In the genomic region with DNA sequence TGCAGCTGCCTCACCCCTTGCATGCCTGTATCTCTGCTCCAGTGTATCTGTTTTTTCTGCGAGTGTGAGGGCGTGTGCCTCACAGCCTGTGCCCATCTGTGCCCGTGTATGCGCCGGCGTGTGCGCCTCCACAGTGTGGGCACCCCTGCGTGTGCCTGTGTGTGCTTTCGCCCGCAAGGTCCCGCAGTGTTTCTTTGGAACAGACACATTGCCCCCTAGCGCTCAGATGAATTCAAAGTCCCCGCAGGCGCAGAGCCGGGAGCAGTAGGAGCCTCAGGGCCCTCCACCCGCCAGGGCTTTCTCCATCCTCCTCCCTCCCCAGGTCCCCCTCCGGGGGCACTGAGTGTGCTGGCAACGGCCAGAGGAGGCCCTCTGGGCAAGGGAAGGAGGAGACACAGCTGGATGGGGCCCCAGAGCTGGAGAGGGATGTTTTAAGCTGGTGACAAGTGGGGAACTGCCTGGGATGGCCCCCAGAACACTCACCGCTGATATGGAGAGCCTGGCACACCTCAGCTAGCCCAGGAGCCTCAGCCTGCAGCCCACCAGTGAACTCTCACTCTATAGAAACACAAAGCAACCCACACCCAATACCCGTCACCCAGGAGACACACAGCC, we compare ENCODE assay signal across 8 cellular contexts. TPM values are rescaled to one million over a fixed set of nuclear protein-coding genes. Genes with fewer than 3 reads are reported as not detected.
DNase-seq lines count a peak whose midpoint lies in the region; ATAC-seq and TF ChIP-seq lines count a peak whose summit lies in the region.

No MANE protein-coding gene starts in this region.

- ATAC-seq in HG02981 (IDR thresholded peaks at IDR 0.05; ENCODE audit: unreplicated experiment) = no peak

- H3K9ac ChIP-seq in Karpas-422 (ENCODE audit: low read length) (no peak overlapping the region), iPS-20b (ENCODE audit: low read depth, low read length) (no peak overlapping the region)

- no peak overlapping the region for H2AFZ ChIP-seq in Karpas-422 (ENCODE audit: low read length)

- H3K4me2 ChIP-seq in DOHH2 (ENCODE audit: low read length) (no peak overlapping the region), Karpas-422 (ENCODE audit: low read depth, low read length, poor library complexity, severe bottlenecking) (no peak overlapping the region)

- H3K27ac ChIP-seq in DOHH2 (ENCODE audit: low read depth, low read length) (no peak overlapping the region), Karpas-422 (ENCODE audit: low read length) (no peak overlapping the region), iPS-20b (ENCODE audit: low read length) (no peak overlapping the region)

- H3F3A ChIP-seq in DOHH2 (ENCODE audit: control insufficient read depth, insufficient read depth) = no peaks in the 10 kb centered on the region

- H3K9me3 ChIP-seq in DOHH2 (ENCODE audit: control insufficient read depth, insufficient read depth, low read length) (no peaks in the 10 kb centered on the region), Karpas-422 (ENCODE audit: low read length) (no peaks in the 10 kb centered on the region), iPS-20b (ENCODE audit: insufficient read depth, low read depth, low read length) (no peaks in the 10 kb centered on the region)

- no peaks in the 10 kb centered on the region for H3K27me3 ChIP-seq in DOHH2 (ENCODE audit: control insufficient read depth, low read length)
- no peaks in the 10 kb centered on the region for H3K27me3 ChIP-seq in Karpas-422 (ENCODE audit: low read length)
- peaks cover 89% of the 10 kb centered on the region for H3K27me3 ChIP-seq in iPS-20b (ENCODE audit: insufficient read depth, low read length)

- H3K79me2 ChIP-seq in DOHH2 (ENCODE audit: control insufficient read depth, low read length) (no peaks in the 10 kb centered on the region), Karpas-422 (ENCODE audit: low read length) (no peaks in the 10 kb centered on the region)

- DNase-seq in Karpas-422 (peak; percentile 79), SW480 (ENCODE audit: low spot score) (peak; percentile 59), astrocyte of the cerebellum (ENCODE audit: low read depth) (no peak), OCI-M2 (lab: John Stamatoyannopoulos, UW; ENCODE audit: unreplicated experiment) (no peak)
- peak; percentile 21 to 39 for DNase-seq in stimulated activated CD4-positive, alpha-beta T cell treated with anti-CD3 and anti-CD28 coated beads, Interleukin-12 subunit alpha, Interleukin-12 subunit beta, amount 100 ng/mL, for 24 hours (ENCODE audit: low read depth in 2 of 2)

- H4K20me1 ChIP-seq in DOHH2 (ENCODE audit: control insufficient read depth, insufficient read depth, low read depth, low read length) (no peaks in the 10 kb centered on the region), Karpas-422 (ENCODE audit: insufficient read depth, low read depth, low read length) (no peaks in the 10 kb centered on the region)

- H3K36me3 ChIP-seq in DOHH2 (ENCODE audit: control insufficient read depth, low read length) (no peaks in the 10 kb centered on the region), Karpas-422 (ENCODE audit: insufficient read depth, low read length) (no peaks in the 10 kb centered on the region), iPS-20b (ENCODE audit: insufficient read depth, low read depth, low read length) (no peaks in the 10 kb centered on the region)

- no peak overlapping the region for H3K4me3 ChIP-seq in DOHH2 (ENCODE audit: low read length)
- no peak overlapping the region for H3K4me3 ChIP-seq in Karpas-422 (ENCODE audit: low read length)
- H3K4me3 ChIP-seq in astrocyte of the cerebellum (ENCODE audit: low read depth, low read length) = no peak overlapping the region
- H3K4me3 ChIP-seq in iPS-20b (ENCODE audit: low read length) = peak overlapping the region; percentile 24; the same call in 1 of the 2 replicates

- in situ Hi-C loops in astrocyte of the cerebellum (cut with HindIII; ENCODE audit: low sequenced_read_pairs) = no loop called here

- H3K9me2 ChIP-seq in DOHH2 (replicated peaks; ENCODE audit: control insufficient read depth, low read length) = no peaks in the 10 kb centered on the region
- H3K9me2 ChIP-seq in Karpas-422 (replicated peaks; ENCODE audit: insufficient read depth, low read length) = no peaks in the 10 kb centered on the region

- TF ChIP-seq CTCF in DOHH2 (IDR thresholded peaks at IDR 0.05; ENCODE audit: low read depth, low read length, poor library complexity, severe bottlenecking) (peak; percentile 65), astrocyte of the cerebellum (IDR thresholded peaks at IDR 0.05; ENCODE audit: low read depth, low read length, missing control alignments) (peak; percentile 68)

- H3K4me1 ChIP-seq in DOHH2 (ENCODE audit: control insufficient read depth, low read length) (no peaks in the 10 kb centered on the region), Karpas-422 (ENCODE audit: low read length) (no peaks in the 10 kb centered on the region), iPS-20b (ENCODE audit: insufficient read depth, low read length) (peaks cover 6% of the 10 kb centered on the region; the same call in 1 of the 2 replicates)

RNA-seq across cellular contexts. Expression of gene MN1, which starts 3.2 kb away (rescaled TPM):
- total RNA-seq in Karpas-422 (2014; rRNA removed; shearing (Covaris generic); ENCODE audit: low replicate concordance) = 0.07 TPM in 1 of 2 replicates, not detected in the other

Comparison
In these comparisons a context has a peak if more than half of its experiments do, and no peak if none do; other contexts are left out.
1. DNase-seq: peak in Karpas-422 (single experiment), SW480 (single experiment) and stimulated activated CD4-positive, alpha-beta T cell treated with anti-CD3 and anti-CD28 coated beads, Interleukin-12 subunit alpha, Interleukin-12 subunit beta, amount 100 ng/mL, for 24 hours (2 of 2); none in astrocyte of the cerebellum (single experiment) and OCI-M2 (single experiment).